ENCODE assay signal across 16 cellular contexts in genomic region chr1:236663934-236664333, GRCh38.
"Had no signal": no experiment of that assay in that cellular context is flagged by ENCODE, and none has a peak within 500 bp of the region (broad histone marks: within the 10 kb centered on the region; RNA-seq: fewer than 3 reads in every experiment).

No MANE protein-coding gene starts in this region.

- H3K4me2 ChIP-seq: hepatocyte, neural progenitor cell had no signal

- H3K27ac ChIP-seq: gastroesophageal sphincter, hepatocyte, neural progenitor cell, ovary, sigmoid colon, upper lobe of right lung, VCaP had no signal

- H3K79me2 ChIP-seq: hepatocyte had no signal

- H3K4me3 ChIP-seq: gastroesophageal sphincter, hepatocyte, neural progenitor cell, ovary, sigmoid colon, upper lobe of right lung had no signal

- H3K9ac ChIP-seq: neural progenitor cell had no signal

- DNase-seq: activated CD4-positive, alpha-beta T cell treated with anti-CD3 and anti-CD28 coated beads for 4 hours; activated CD8-positive, alpha-beta T cell treated with anti-CD3 and anti-CD28 coated beads for 36 hours; activated naive CD4-positive, alpha-beta T cell; effector CD4-positive, alpha-beta T cell; kidney glomerular epithelial cell; midbrain; ovary; sigmoid colon; stimulated activated CD4-positive, alpha-beta T cell treated with anti-CD3 and anti-CD28 coated beads, Interleukin-12 subunit alpha, Interleukin-12 subunit beta, amount 100 ng/mL, for 4 hours; stimulated activated naive CD8-positive, alpha-beta T cell treated with anti-CD3 and anti-CD28 coated beads, Interleukin-15, Interleukin-2, amounts not matched to agents 100 U/mL and 50 U/mL, for 24 hours; T1000; upper lobe of right lung had no signal

- H3K4me1 ChIP-seq: gastroesophageal sphincter, neural progenitor cell, sigmoid colon, upper lobe of right lung had no signal

- H2AFZ ChIP-seq: hepatocyte, neural progenitor cell had no signal

- ATAC-seq: activated CD8-positive, alpha-beta T cell treated with anti-CD3 and anti-CD28 coated beads for 36 hours; gastroesophageal sphincter; stimulated activated naive CD8-positive, alpha-beta T cell treated with anti-CD3 and anti-CD28 coated beads, Interleukin-15, Interleukin-2, amounts not matched to agents 100 U/mL and 50 U/mL, for 24 hours; upper lobe of right lung had no signal

- H3K9me3 ChIP-seq: gastroesophageal sphincter, ovary, sigmoid colon, upper lobe of right lung had no signal

- H3K27me3 ChIP-seq: gastroesophageal sphincter, hepatocyte, neural progenitor cell, ovary, sigmoid colon, upper lobe of right lung had no signal

- H3K36me3 ChIP-seq: gastroesophageal sphincter, neural progenitor cell, ovary, sigmoid colon, upper lobe of right lung had no signal
